Comparison of ENCODE assay signal across 8 cellular contexts in genomic region chr1:117929340-117930172, GRCh38.
DNase-seq lines count a peak whose midpoint lies in the region; ATAC-seq, FAIRE-seq and TF ChIP-seq lines count a peak whose summit lies in the region.

A gene with protein sequence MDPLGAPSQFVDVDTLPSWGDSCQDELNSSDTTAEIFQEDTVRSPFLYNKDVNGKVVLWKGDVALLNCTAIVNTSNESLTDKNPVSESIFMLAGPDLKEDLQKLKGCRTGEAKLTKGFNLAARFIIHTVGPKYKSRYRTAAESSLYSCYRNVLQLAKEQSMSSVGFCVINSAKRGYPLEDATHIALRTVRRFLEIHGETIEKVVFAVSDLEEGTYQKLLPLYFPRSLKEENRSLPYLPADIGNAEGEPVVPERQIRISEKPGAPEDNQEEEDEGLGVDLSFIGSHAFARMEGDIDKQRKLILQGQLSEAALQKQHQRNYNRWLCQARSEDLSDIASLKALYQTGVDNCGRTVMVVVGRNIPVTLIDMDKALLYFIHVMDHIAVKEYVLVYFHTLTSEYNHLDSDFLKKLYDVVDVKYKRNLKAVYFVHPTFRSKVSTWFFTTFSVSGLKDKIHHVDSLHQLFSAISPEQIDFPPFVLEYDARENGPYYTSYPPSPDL (minus strand): TSS chr1:117929621. CDS start chr1:117920357, 9,264 bp downstream.
Gene WDR3 (plus strand): TSS chr1:117929739. CDS start chr1:117933320, 3,581 bp downstream.

- DNase-seq in AG09319 (ENCODE audit: extremely low read depth, low read depth) (peak; percentile 85), NCI-H446 treated with DMSO at 0.1 percent for 48 hours (lab: John Stamatoyannopoulos, UW) (peak; percentile 91), cerebellar cortex (ENCODE audit: low spot score) (peak; percentile 99)
- DNase-seq in stimulated activated CD4-positive, alpha-beta T cell treated with anti-CD3 and anti-CD28 coated beads, Interleukin-12 subunit alpha, Interleukin-12 subunit beta, amount 100 ng/mL, for 4 hours = peak; percentile 91

- TF ChIP-seq CTCF in AG09319 (IDR thresholded peaks at IDR 0.05; ENCODE audit: low read depth, low read length) = no peak

- ATAC-seq in GM19035 (IDR thresholded peaks at IDR 0.05; ENCODE audit: unreplicated experiment) (peak; percentile 95), HG03354 (IDR thresholded peaks at IDR 0.05; ENCODE audit: poor library complexity, severe bottlenecking, unreplicated experiment) (peak; percentile 94)
- peak; percentile 98 for ATAC-seq in activated CD4-positive, CD25-positive, alpha-beta regulatory T cell treated with anti-CD3 and anti-CD28 coated beads, Interleukin-2, amount 50 U/mL, for 24 hours

- FAIRE-seq in islet of Langerhans (lab: Jason Lieb, UNC) = peak; percentile 66

Comparison
In these comparisons a context has a peak if more than half of its experiments do, and no peak if none do; other contexts are left out.
1. Peak in every context shown above with its lines: DNase-seq and ATAC-seq.